In the genomic region with DNA sequence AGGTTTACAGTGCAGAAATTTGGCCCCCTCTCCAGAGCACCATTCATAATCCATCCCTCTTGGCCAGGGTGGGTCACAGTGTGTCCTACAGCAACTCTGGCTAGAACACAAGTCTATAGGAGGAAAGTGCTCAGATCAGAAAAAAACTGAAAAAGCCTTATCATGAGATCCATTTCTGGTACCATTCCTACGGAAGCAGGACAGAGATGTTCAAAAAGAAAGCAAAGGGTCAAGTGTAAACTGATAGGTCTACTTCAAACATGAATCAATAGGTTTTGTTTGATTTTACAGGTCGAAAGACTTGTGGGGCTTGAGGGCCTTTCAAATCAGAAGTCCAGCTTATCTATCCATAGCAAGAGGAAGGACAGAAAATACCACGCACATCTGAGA, we compare ENCODE assay signal across 21 cellular contexts.
DNase-seq lines count a peak whose midpoint lies in the region; ATAC-seq, FAIRE-seq and TF ChIP-seq lines count a peak whose summit lies in the region.
"Had no signal": no experiment of that assay in that cellular context is flagged by ENCODE, and none has a peak within 500 bp of the region (broad histone marks: within the 10 kb centered on the region; RNA-seq: fewer than 3 reads in every experiment).

No MANE protein-coding gene starts in this region.

- H3K79me1 ChIP-seq in IMR-90 (ENCODE audit: low read depth in 1 of 2, low read length in 2 of 2), result peaks cover 25 to 46% of the 10 kb centered on the region in 2 experiments

- H3K9me1 ChIP-seq in IMR-90 (ENCODE audit: insufficient read depth, low read length), result peaks cover 13% of the 10 kb centered on the region

- H3K9ac ChIP-seq in IMR-90 (ENCODE audit: low read depth, low read length), result no peak overlapping the region; the same call in 1 of the 2 replicates
- H3K9ac ChIP-seq: SK-N-SH had no signal

- H3K14ac ChIP-seq in IMR-90 (replicated peaks; ENCODE audit: low read depth, low read length), result peak overlapping the region; percentile 74; the same call in 1 of the 2 replicates

- H3K4me1 ChIP-seq in A549, result peaks cover 70% of the 10 kb centered on the region
- H3K4me1 ChIP-seq in IMR-90 (ENCODE audit: control insufficient read depth, insufficient read depth, low read length), result peaks cover 10% of the 10 kb centered on the region; the same call in 1 of the 2 replicates
- H3K4me1 ChIP-seq in RWPE2 (ENCODE audit: insufficient read depth, poor library complexity, severe bottlenecking), result no peaks in the 10 kb centered on the region
- peaks cover 4% of the 10 kb centered on the region for H3K4me1 ChIP-seq in osteoblast (ENCODE audit: insufficient read depth, low read length)

- BruUV-seq in IMR-90 (replicated peaks; lab: Mats Ljungman, UMichigan), result no TSS peak

- POLR2A ChIA-PET in A549 (lab: Yijun Ruan, JAX), result interaction anchor here (0.6 to 1.6 kb wide), 2 partner anchors 63 to 326 kb away, joined by 3 to 4 read pairs; partner anchors contain the start of gene SOX9
- POLR2A ChIA-PET in IMR-90 (lab: Charles Lee; ENCODE audit: unreplicated experiment), result no interaction called here

- in situ Hi-C loops in IMR-90 (cut with MboI; ENCODE audit: low sequenced_read_pairs), result no loop called here

- dilution Hi-C loops in IMR-90 (cut with HindIII; ENCODE audit: low sequenced_read_pairs, unreplicated experiment), result no loop called here

- peak overlapping the region; percentile 69 for H3K23ac ChIP-seq in IMR-90 (ENCODE audit: low read depth, low read length)

- H3K27ac ChIP-seq in A549 (peak overlapping the region; percentile 85 to 90), IMR-90 (ENCODE audit: insufficient read depth, low read length) (peak overlapping the region; percentile 51; the same call in 1 of the 2 replicates), RWPE2 (ENCODE audit: poor library complexity, severe bottlenecking) (peak overlapping the region; percentile 8), osteoblast (ENCODE audit: low read depth, low read length) (no peak overlapping the region), dorsolateral prefrontal cortex (peak overlapping the region in 9 of 59 donors; percentile 11 to 66 (median 29))
- H3K27ac ChIP-seq: HL-60 had no signal

- no peak for FAIRE-seq in A549 (lab: Jason Lieb, UNC)

- no peaks in the 10 kb centered on the region for H3K9me3 ChIP-seq in A549
- no peaks in the 10 kb centered on the region for H3K9me3 ChIP-seq in IMR-90 (ENCODE audit: control insufficient read depth, insufficient read depth, low read length)
- no peaks in the 10 kb centered on the region for H3K9me3 ChIP-seq in RWPE2 (ENCODE audit: severe bottlenecking)
- H3K9me3 ChIP-seq in osteoblast (ENCODE audit: low read depth, low read length), result no peaks in the 10 kb centered on the region
- H3K9me3 ChIP-seq: SK-N-SH had no signal

- 18% methylated on average over 3 of the region's 3 CpGs for whole genome bisulfite sequencing in A549 (ENCODE audit: missing lambda C conversion rate)
- 100% methylated on average over 1 of the region's 3 CpGs; no CpG with 5 or more reads in 1 of the 2 experiments for whole genome bisulfite sequencing in IMR-90 (ENCODE audit: extremely low coverage in 2 of 2, insufficient read length in 1 of 2), 2 experiments

- H2BK5ac ChIP-seq in IMR-90 (ENCODE audit: low read depth, low read length, poor library complexity, severe bottlenecking), result no peak overlapping the region

- TF ChIP-seq CTCF in A549 (IDR thresholded peaks at IDR 0.05), result no peak
- TF ChIP-seq CTCF in IMR-90 (conservative IDR thresholded peaks at IDR 0.05; ENCODE audit: low read depth, low read length), result no peak
- no peak for TF ChIP-seq CTCF in RWPE2 (IDR thresholded peaks at IDR 0.05; ENCODE audit: poor library complexity, severe bottlenecking)
- TF ChIP-seq CTCF in osteoblast (IDR thresholded peaks at IDR 0.05; ENCODE audit: extremely low read depth, low read depth, low read length), result no peak
- TF ChIP-seq CTCF in dorsolateral prefrontal cortex (IDR thresholded peaks at IDR 0.05 in 54 of 56, conservative IDR thresholded peaks at IDR 0.05 in 2 of 56; ENCODE audit: low read depth in 1 of 56, partially characterized antibody in 56 of 56), result no peak

- H4K91ac ChIP-seq in IMR-90 (ENCODE audit: insufficient read depth, low read depth, low read length), result no peak overlapping the region

- peak overlapping the region; percentile 85 for H3K4ac ChIP-seq in IMR-90 (ENCODE audit: low read depth, low read length)

- TF ChIP-seq RAD21 in A549 (conservative IDR thresholded peaks at IDR 0.05 in 1 of 2, IDR thresholded peaks at IDR 0.05 in 1 of 2) (no peak), IMR-90 (IDR thresholded peaks at IDR 0.05; ENCODE audit: low read length) (no peak)

- H3K4me3 ChIP-seq in A549 (peak overlapping the region; percentile 10; the same call in 2 of the 3 replicates), IMR-90 (ENCODE audit: insufficient read depth, low read depth, low read length) (no peak overlapping the region), RWPE2 (ENCODE audit: severe bottlenecking) (no peak overlapping the region), osteoblast (ENCODE audit: insufficient read depth, low read length) (no peak overlapping the region), dorsolateral prefrontal cortex (no peak overlapping the region)

- H4K8ac ChIP-seq in IMR-90 (ENCODE audit: low read depth in 2 of 2, low read length in 2 of 2), result peak overlapping the region in 1 of 2 experiments; percentile 75; a peak in 2 of 4 replicates

- no peak overlapping the region for H2AK5ac ChIP-seq in IMR-90 (ENCODE audit: low read depth, low read length)

- H2BK15ac ChIP-seq in IMR-90 (ENCODE audit: low read depth, low read length), result peak overlapping the region; percentile 25; the same call in 2 of the 3 replicates

- ATAC-seq in A549 (peak in 1 of 2 experiments; percentile 36; a peak in 4 of 6 replicates), IMR-90 (ENCODE audit: low read depth) (no peak), RWPE2 (ENCODE audit: low read depth) (no peak), HG02938 (IDR thresholded peaks at IDR 0.05; ENCODE audit: unreplicated experiment) (no peak)

- H3K4me2 ChIP-seq in A549 (peak overlapping the region; percentile 81), IMR-90 (ENCODE audit: low read depth, low read length) (peak overlapping the region; percentile 58; the same call in 1 of the 2 replicates), osteoblast (ENCODE audit: insufficient read depth, low read length) (peak overlapping the region; percentile 79)
- H3K4me2 ChIP-seq: SK-N-SH had no signal

- no peak overlapping the region for H2AK9ac ChIP-seq in IMR-90 (replicated peaks; ENCODE audit: low read depth, low read length, poor library complexity)

- peak overlapping the region; percentile 1 for H3K18ac ChIP-seq in IMR-90 (ENCODE audit: low read depth, low read length)

- H4K20me1 ChIP-seq in IMR-90 (ENCODE audit: insufficient read depth, low read length) (no peaks in the 10 kb centered on the region), osteoblast (ENCODE audit: insufficient read depth, low read length) (no peaks in the 10 kb centered on the region)

- H2AFZ ChIP-seq in IMR-90 (replicated peaks; ENCODE audit: low read length, poor library complexity) (peak overlapping the region; percentile 72), osteoblast (ENCODE audit: low read length) (no peak overlapping the region)

- TF ChIP-seq EP300 in A549 (IDR thresholded peaks at IDR 0.05), result no peak

- no peaks in the 10 kb centered on the region for H3K36me3 ChIP-seq in IMR-90 (ENCODE audit: control insufficient read depth, insufficient read depth, low read length)
- no peaks in the 10 kb centered on the region for H3K36me3 ChIP-seq in RWPE2 (ENCODE audit: low read depth)
- H3K36me3 ChIP-seq in osteoblast (ENCODE audit: insufficient read depth, low read length), result no peaks in the 10 kb centered on the region

- H4K5ac ChIP-seq in IMR-90 (ENCODE audit: low read depth, low read length), result no peak overlapping the region

- no peak overlapping the region for H3K56ac ChIP-seq in IMR-90 (ENCODE audit: extremely low read depth, insufficient read depth, low read length)

- TF ChIP-seq POLR2A in A549 (IDR thresholded peaks at IDR 0.05; ENCODE audit: low read length) (no peak), IMR-90 (IDR thresholded peaks at IDR 0.05; ENCODE audit: low read depth, low read length) (no peak)

- H2BK20ac ChIP-seq in IMR-90 (ENCODE audit: low read depth, low read length), result no peak overlapping the region

- H3K79me2 ChIP-seq in osteoblast (ENCODE audit: insufficient read depth, low read length), result peaks cover 10% of the 10 kb centered on the region

- CTCF ChIA-PET in A549 (lab: Yijun Ruan, JAX), result interaction anchor here (1.5 kb wide), 1 partner anchor 1681 kb away, joined by 4 read pairs; no protein-coding TSS in a partner anchor
- CTCF ChIA-PET in IMR-90 (lab: Yijun Ruan, JAX), result no interaction called here

- H3K27me3 ChIP-seq in IMR-90 (ENCODE audit: control insufficient read depth, insufficient read depth, low read length) (no peaks in the 10 kb centered on the region), RWPE2 (ENCODE audit: insufficient read depth, poor library complexity, severe bottlenecking) (no peaks in the 10 kb centered on the region), osteoblast (ENCODE audit: insufficient read depth, low read length) (no peaks in the 10 kb centered on the region), dorsolateral prefrontal cortex (peaks cover 0 to 22% (median 0%) of the 10 kb centered on the region in 45 donors)

- no peak for DNase-seq in A549 (ENCODE audit: low read depth in 1 of 2, low spot score in 1 of 2)
- DNase-seq in IMR-90, result no peak
- no peak for DNase-seq in RWPE2 (ENCODE audit: low spot score)
- DNase-seq in osteoblast (ENCODE audit: insufficient read length, low spot score, missing footprints), result peak; percentile 43
- no peak for DNase-seq in dorsolateral prefrontal cortex
- no peak for DNase-seq in NCI-H2081 (lab: John Stamatoyannopoulos, UW)
- DNase-seq: CD4-positive, CD25-positive, alpha-beta regulatory T cell; DMS 273 treated with DMSO at 0.1 percent for 48 hours; GOT3; KG1; NCI-H1105; NCI-H1694; NCI-H2081 treated with DMSO at 0.1 percent for 48 hours; NCI-H2171 treated with DMSO at 0.1 percent for 48 hours; NCI-H446 treated with DMSO at 0.1 percent for 48 hours; NCI-H526 treated with DMSO at 0.1 percent for 48 hours; RPMI8226; SHP77 treated with DMSO at 0.1 percent for 48 hours; SK-N-SH had no signal

- peak overlapping the region; percentile 67; the same call in 1 of the 2 replicates for H2BK120ac ChIP-seq in IMR-90 (ENCODE audit: low read depth, low read length)

- intact Hi-C loops in IMR-90 (cut with micrococcal nuclease) (no loop called here), dorsolateral prefrontal cortex (cut with DNase I) (no loop called here)

TF ChIP-seq in A549, 52 proteins besides CTCF, POLR2A, EP300 and RAD21:
- TF ChIP-seq ZSCAN20 (CRISPR knock-in tag; IDR thresholded peaks at IDR 0.05) (0 out of 2 replicates have a peak, but pooled peaks have one; percentile 6), MAFK (IDR thresholded peaks at IDR 0.05; ENCODE audit: partially characterized antibody) (no peak), HOXA7 (CRISPR knock-in tag; IDR thresholded peaks at IDR 0.05) (peak; percentile 28; the same call in 1 of the 2 replicates)

TF ChIP-seq in IMR-90, 13 proteins besides CTCF, POLR2A, EP300 and RAD21 (continues in another document):
- no peak for TF ChIP-seq MXI1 (IDR thresholded peaks at IDR 0.05; ENCODE audit: borderline replicate concordance, low read depth, low read length)
